Comparison of ENCODE assay signal across 22 cellular contexts in genomic region chr7:95989301-95989700, GRCh38.
"Had no signal": no experiment of that assay in that cellular context is flagged by ENCODE, and none has a peak within 500 bp of the region (broad histone marks: within the 10 kb centered on the region; RNA-seq: fewer than 3 reads in every experiment).

No MANE protein-coding gene starts in this region.

- H3K36me3 Mint-ChIP-seq: activated naive CD8-positive, alpha-beta T cell; brain; WTC11 had no signal

- H3K4me3 Mint-ChIP-seq: activated CD8-positive, alpha-beta T cell treated with anti-CD3 and anti-CD28 coated beads, Interleukin-2, amount 10 ng/mL, durations not matched to agents 7 days and 5 days; activated naive CD8-positive, alpha-beta T cell; brain; central memory CD8-positive, alpha-beta T cell; WTC11 had no signal

- H3K4me3 ChIP-seq: coronary artery, esophagus muscularis mucosa, upper lobe of left lung had no signal

- FAIRE-seq: kidney, TTC549 had no signal

- DNase-seq: activated CD4-positive, alpha-beta T cell treated with anti-CD3 and anti-CD28 coated beads for 4 hours; activated CD8-positive, alpha-beta memory T cell treated with anti-CD3 and anti-CD28 coated beads, Interleukin-2, amount 50 U/mL, for 4 hours; activated CD8-positive, alpha-beta T cell treated with anti-CD3 and anti-CD28 coated beads, Interleukin-2, amount 10 ng/mL, durations not matched to agents 7 days and 5 days; activated gamma-delta T cell; activated T-cell treated with anti-CD3 and anti-CD28 coated beads, Interleukin-2, amount 50 U/mL, for 48 hours; amniotic stem cell; hippocampal formation; kidney; midbrain; retina; stimulated activated CD4-positive, alpha-beta T cell treated with anti-CD3 and anti-CD28 coated beads, Interleukin-4, amount 100 ng/mL, for 24 hours; stimulated activated naive CD4-positive, alpha-beta T cell; T-helper 2 cell; upper lobe of left lung had no signal

- H3K9ac ChIP-seq: parathyroid adenoma had no signal

- H3K9me3 ChIP-seq: esophagus muscularis mucosa, upper lobe of left lung had no signal

- ATAC-seq: activated CD8-positive, alpha-beta T cell treated with anti-CD3 and anti-CD28 coated beads, Interleukin-2, amount 10 ng/mL, durations not matched to agents 7 days and 5 days; WTC11 had no signal

- H3K79me2 ChIP-seq: parathyroid adenoma had no signal

- H3K4me1 ChIP-seq: parathyroid adenoma had no signal

- H2AFZ ChIP-seq: parathyroid adenoma had no signal

- H3K27ac ChIP-seq: coronary artery, esophagus muscularis mucosa, parathyroid adenoma, upper lobe of left lung had no signal

- H3K27ac Mint-ChIP-seq: activated CD8-positive, alpha-beta T cell treated with anti-CD3 and anti-CD28 coated beads, Interleukin-2, amount 10 ng/mL, durations not matched to agents 7 days and 5 days; activated naive CD8-positive, alpha-beta T cell; brain; WTC11 had no signal

- H3K27me3 ChIP-seq: esophagus muscularis mucosa, upper lobe of left lung had no signal

- H3K36me3 ChIP-seq: upper lobe of left lung had no signal

- H3K4me1 Mint-ChIP-seq: brain; central memory CD8-positive, alpha-beta T cell had no signal

- H3K9me3 Mint-ChIP-seq: brain; central memory CD8-positive, alpha-beta T cell; WTC11 had no signal
